ENCODE assay signal across 8 cellular contexts in the genomic region with DNA sequence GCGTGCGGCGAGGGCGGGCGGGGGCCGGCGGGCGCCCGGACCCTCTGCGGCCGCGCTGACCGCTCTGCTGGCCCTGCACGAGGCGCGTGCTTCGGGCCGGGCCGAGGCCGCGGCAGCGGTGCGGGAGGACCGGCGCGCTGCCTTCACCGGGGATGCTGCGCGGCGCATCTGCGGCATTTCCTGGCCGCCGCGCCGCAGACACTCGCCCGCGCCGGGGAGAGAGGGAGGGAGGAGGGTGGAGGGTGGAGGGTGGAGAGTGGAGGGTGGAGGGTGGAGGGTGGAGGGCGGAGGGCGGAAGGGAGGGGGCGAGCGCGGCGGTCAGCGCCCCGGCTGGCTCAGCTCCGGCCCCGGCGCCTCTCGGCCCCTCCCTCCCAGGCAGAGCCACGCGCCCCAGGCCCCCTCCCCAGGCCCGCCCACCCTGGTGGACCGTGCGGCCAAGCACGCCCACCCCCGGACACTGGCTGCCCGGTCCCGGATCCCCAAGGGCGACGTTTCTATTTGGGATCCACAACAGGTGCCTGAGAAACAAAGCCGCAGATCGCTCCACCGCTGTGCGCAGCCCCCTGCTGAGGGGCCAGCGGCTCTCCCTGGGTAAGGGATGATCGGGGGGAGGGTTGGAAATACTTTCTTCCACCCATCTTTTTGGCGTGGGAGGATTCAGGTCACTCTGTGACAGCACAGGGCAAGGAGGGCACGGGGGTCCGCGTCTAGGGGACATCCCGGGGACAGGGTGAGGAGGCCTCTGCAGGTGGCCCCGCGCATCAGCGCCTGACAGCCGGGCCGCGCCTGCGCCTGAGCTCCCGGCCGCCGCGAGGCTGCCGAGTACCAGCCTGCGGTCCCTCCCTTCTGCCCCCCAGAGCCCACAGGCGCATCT.
DNase-seq lines count a peak whose midpoint lies in the region; ATAC-seq, FAIRE-seq and TF ChIP-seq lines count a peak whose summit lies in the region.

No MANE protein-coding gene starts in this region.

- H3K9me3 ChIP-seq in thyroid gland, result no peaks in the 10 kb centered on the region

- peak overlapping the region; percentile 97 for H3K27ac Mint-ChIP-seq in neural crest cell (ENCODE audit: unreplicated experiment)

- peak overlapping the region; percentile 91 for H3K4me3 Mint-ChIP-seq in neural crest cell

- intact Hi-C loops in thyroid gland (cut with DNase I), result loop anchor here (10.0 kb wide), 1 partner anchor 79 kb away; no protein-coding TSS in a partner anchor

- H3K9me3 Mint-ChIP-seq in neural crest cell, result no peaks in the 10 kb centered on the region

- peak overlapping the region; percentile 39 to 79 (median 65) for H3K27ac ChIP-seq in thyroid gland

- H3K27me3 Mint-ChIP-seq in neural crest cell (ENCODE audit: low read depth), result no peaks in the 10 kb centered on the region

- FAIRE-seq in HTR-8/SVneo (lab: Jason Lieb, UNC), result peak; percentile 80

- H3K4me3 ChIP-seq in foreskin fibroblast (ENCODE audit: low read depth in 1 of 2, low read length in 2 of 2) (peak overlapping the region; percentile 81 to 91), thyroid gland (replicated peaks in 1 of 3) (peak overlapping the region in 2 of 3 donors; percentile 39 to 57)

- no peaks in the 10 kb centered on the region for H3K27me3 ChIP-seq in thyroid gland

- no peaks in the 10 kb centered on the region for H3K36me3 ChIP-seq in thyroid gland

- H3K4me1 Mint-ChIP-seq in neural crest cell, result peaks cover 37% of the 10 kb centered on the region

- peak in 1 of 2 donors; percentile 32 for TF ChIP-seq POLR2A in thyroid gland (IDR thresholded peaks at IDR 0.05)

- peak; percentile 73 for ATAC-seq in GM21381 (IDR thresholded peaks at IDR 0.05; ENCODE audit: unreplicated experiment)

- DNase-seq in DMS153 treated with DMSO at 0.1 percent for 48 hours (lab: John Stamatoyannopoulos, UW; ENCODE audit: unreplicated experiment) (peak; percentile 58), HTR-8/SVneo (ENCODE audit: insufficient read length, low spot score) (peak; percentile 90), OCI-M1 (lab: John Stamatoyannopoulos, UW) (peak; percentile 83), foreskin fibroblast (peak; percentile 86 to 95), neural crest cell (ENCODE audit: low read depth, low spot score) (peak; percentile 73), thyroid gland (peak; percentile 55 to 56)
- DNase-seq in activated T-helper 9 cell treated with anti-CD3 and anti-CD28 coated beads, Interleukin-2, amount 50 U/mL, for 16 hours (ENCODE audit: low read depth), result peak; percentile 30

- H3K36me3 Mint-ChIP-seq in neural crest cell (ENCODE audit: low read depth), result no peaks in the 10 kb centered on the region

- WGBS in thyroid gland, 2 donors, result 1 to 5% methylated on average over 25 to 37 of the region's 87 CpGs

- H3K4me1 ChIP-seq in thyroid gland, result peaks cover 0 to 4% of the 10 kb centered on the region in 2 donors

- TF ChIP-seq CTCF in foreskin fibroblast (IDR thresholded peaks at IDR 0.05; ENCODE audit: low read depth, low read length) (peak; percentile 53), neural crest cell (conservative IDR thresholded peaks at IDR 0.05) (peak; percentile 70), thyroid gland (IDR thresholded peaks at IDR 0.05) (peak in 4 of 6 experiments; percentile 12 to 46 (median 34))

Comparison
In these comparisons a context has a peak if more than half of its experiments do, and no peak if none do; other contexts are left out.
1. Peak in every context shown above with its lines: DNase-seq, ATAC-seq, H3K4me3 ChIP-seq and H3K27ac ChIP-seq.
2. DNase-seq: peak in every context shown above with its lines; median percentile 90 in foreskin fibroblast; 90 in HTR-8/SVneo; 83 in OCI-M1; 73 in neural crest cell; 58 in DMS153 treated with DMSO at 0.1 percent for 48 hours; 56 in thyroid gland; 30 in activated T-helper 9 cell treated with anti-CD3 and anti-CD28 coated beads, Interleukin-2, amount 50 U/mL, for 16 hours.